ENCODE assay signal across 13 cellular contexts in genomic region chr9:106648799-106649198, GRCh38.
A peak's percentile ranks its signal among the peaks of the same experiment; 100 is the strongest.
DNase-seq lines count a peak whose midpoint lies in the region; ATAC-seq, FAIRE-seq and TF ChIP-seq lines count a peak whose summit lies in the region.
"Had no signal": no experiment of that assay in that cellular context is flagged by ENCODE, and none has a peak within 500 bp of the region (broad histone marks: within the 10 kb centered on the region; RNA-seq: fewer than 3 reads in every experiment).

No MANE protein-coding gene starts in this region.

- no peak overlapping the region for H3K9ac ChIP-seq in IMR-90 (ENCODE audit: low read depth, low read length)

- H4K5ac ChIP-seq in IMR-90 (ENCODE audit: low read depth, low read length) = no peak overlapping the region

- no peak overlapping the region for H3K23ac ChIP-seq in IMR-90 (ENCODE audit: low read depth, low read length)

- no peak overlapping the region for H2BK5ac ChIP-seq in IMR-90 (ENCODE audit: low read depth, low read length, poor library complexity, severe bottlenecking)

- no peak overlapping the region for H3K4me2 ChIP-seq in IMR-90 (ENCODE audit: low read depth, low read length)

- TF ChIP-seq POLR2A in IMR-90 (IDR thresholded peaks at IDR 0.05; ENCODE audit: low read depth, low read length) = no peak

- no CpG with 5 or more reads among the region's 2 CpGs for WGBS in IMR-90 (ENCODE audit: extremely low coverage in 2 of 2, insufficient read length in 1 of 2), 2 experiments

- no peaks in the 10 kb centered on the region for H4K20me1 ChIP-seq in IMR-90 (ENCODE audit: insufficient read depth, low read length)

- ATAC-seq in IMR-90 (ENCODE audit: low read depth) (no peak), left lung (peak; percentile 49), HG02610 (IDR thresholded peaks at IDR 0.05; ENCODE audit: unreplicated experiment) (no peak)
- ATAC-seq: stimulated activated naive CD8-positive, alpha-beta T cell treated with anti-CD3 and anti-CD28 coated beads, Interleukin-15, amount 100 ng/mL, for 72 hours had no signal

- peak; percentile 13 for DNase-seq in IMR-90
- peak; percentile 61 for DNase-seq in bronchial epithelial cell (ENCODE audit: low read depth)
- no peak for DNase-seq in left lung
- DNase-seq in coronary artery (ENCODE audit: low spot score) = no peak
- DNase-seq in A673 (ENCODE audit: low spot score) = no peak
- DNase-seq in activated gamma-delta T cell (lab: John Stamatoyannopoulos, UW) = no peak
- DNase-seq: activated CD4-positive, alpha-beta T cell treated with anti-CD3 and anti-CD28 coated beads for 48 hours; activated naive CD4-positive, alpha-beta T cell; NCI-H2029 treated with DMSO at 0.1 percent for 48 hours; SHP77 treated with DMSO at 0.1 percent for 48 hours; stimulated activated naive CD8-positive, alpha-beta T cell treated with anti-CD3 and anti-CD28 coated beads, Interleukin-15, amount 100 ng/mL, for 72 hours had no signal

- BruUV-seq in IMR-90 (replicated peaks; lab: Mats Ljungman, UMichigan) (no TSS peak), A673 (replicated peaks; lab: Mats Ljungman, UMichigan) (no TSS peak)

- no peak overlapping the region for H2AK5ac ChIP-seq in IMR-90 (ENCODE audit: low read depth, low read length)

- dilution Hi-C loops in IMR-90 (cut with HindIII; ENCODE audit: low sequenced_read_pairs, unreplicated experiment) = no loop called here

- TF ChIP-seq RAD21 in IMR-90 (IDR thresholded peaks at IDR 0.05; ENCODE audit: low read length) = peak; percentile 36

- H3K4me1 ChIP-seq in IMR-90 (ENCODE audit: control insufficient read depth, insufficient read depth, low read length) = no peaks in the 10 kb centered on the region
- H3K4me1 ChIP-seq in left lung = no peaks in the 10 kb centered on the region
- no peaks in the 10 kb centered on the region for H3K4me1 ChIP-seq in A673 (ENCODE audit: insufficient read depth, low read length, poor library complexity, severe bottlenecking)

- no peak overlapping the region for H4K91ac ChIP-seq in IMR-90 (ENCODE audit: insufficient read depth, low read depth, low read length)

- in situ Hi-C loops in IMR-90 (cut with MboI; ENCODE audit: low sequenced_read_pairs) = no loop called here

- no peaks in the 10 kb centered on the region for H3K36me3 ChIP-seq in IMR-90 (ENCODE audit: control insufficient read depth, insufficient read depth, low read length)
- H3K36me3 ChIP-seq in bronchial epithelial cell (ENCODE audit: control insufficient read depth, insufficient read depth, low read length) = no peaks in the 10 kb centered on the region
- no peaks in the 10 kb centered on the region for H3K36me3 ChIP-seq in left lung
- H3K36me3 ChIP-seq in A673 (ENCODE audit: insufficient read depth, low read length, poor library complexity, severe bottlenecking) = no peaks in the 10 kb centered on the region

- POLR2A ChIA-PET in IMR-90 (lab: Charles Lee; ENCODE audit: unreplicated experiment) (no interaction called here), A673 (lab: Charles Lee; ENCODE audit: low non-redundant PET) (no interaction called here)

- H3K9me1 ChIP-seq in IMR-90 (ENCODE audit: insufficient read depth, low read length) = no peaks in the 10 kb centered on the region

- peak; percentile 57 for TF ChIP-seq CTCF in C4-2B (conservative IDR thresholded peaks at IDR 0.05)
- peak; percentile 36 for TF ChIP-seq CTCF in IMR-90 (conservative IDR thresholded peaks at IDR 0.05; ENCODE audit: low read depth, low read length)
- peak; percentile 38 for TF ChIP-seq CTCF in bronchial epithelial cell (IDR thresholded peaks at IDR 0.05; ENCODE audit: insufficient read depth, low read length, severe bottlenecking)
- no peak for TF ChIP-seq CTCF in left lung (IDR thresholded peaks at IDR 0.05)
- no peak for TF ChIP-seq CTCF in coronary artery (IDR thresholded peaks at IDR 0.05)
- no peak for TF ChIP-seq CTCF in A673 (conservative IDR thresholded peaks at IDR 0.05; ENCODE audit: low read depth, low read length)

- CTCF ChIA-PET in IMR-90 (lab: Yijun Ruan, JAX) (interaction anchor here (0.6 kb wide), 1 partner anchor 594 kb away, joined by 3 read pairs; no protein-coding TSS in a partner anchor), A673 (lab: Charles Lee) (no interaction called here)

- H2BK20ac ChIP-seq in IMR-90 (ENCODE audit: low read depth, low read length) = no peak overlapping the region

- no peaks in the 10 kb centered on the region for H3K9me3 ChIP-seq in IMR-90 (ENCODE audit: control insufficient read depth, insufficient read depth, low read length)
- peaks cover 0 to 2% of the 10 kb centered on the region in 2 donors for H3K9me3 ChIP-seq in left lung
- H3K9me3 ChIP-seq in A673 (ENCODE audit: low read depth, low read length, poor library complexity, severe bottlenecking) = no peaks in the 10 kb centered on the region

- H3K79me1 ChIP-seq in IMR-90 (ENCODE audit: low read depth in 1 of 2, low read length in 2 of 2) = no peaks in the 10 kb centered on the region

- no peak overlapping the region for H3K4ac ChIP-seq in IMR-90 (ENCODE audit: low read depth, low read length)

- no peak overlapping the region for H2BK120ac ChIP-seq in IMR-90 (ENCODE audit: low read depth, low read length)

- H2AK9ac ChIP-seq in IMR-90 (replicated peaks; ENCODE audit: low read depth, low read length, poor library complexity) = no peak overlapping the region

- H3K14ac ChIP-seq in IMR-90 (replicated peaks; ENCODE audit: low read depth, low read length) = no peak overlapping the region

- intact Hi-C loops in IMR-90 (cut with micrococcal nuclease) = loop anchor here (2.0 to 5.0 kb wide), 2 partner anchors 214 to 1186 kb away; partner anchors contain the start of gene ZNF462
- intact Hi-C loops in left lung (cut with DNase I) = no loop called here
- intact Hi-C loops in A673 (cut with micrococcal nuclease; ENCODE audit: unreplicated experiment) = no loop called here

- no peak overlapping the region for H4K8ac ChIP-seq in IMR-90 (ENCODE audit: low read depth in 2 of 2, low read length in 2 of 2)

- no peak overlapping the region for H2AFZ ChIP-seq in IMR-90 (replicated peaks; ENCODE audit: low read length, poor library complexity)

- H3K27ac ChIP-seq in C4-2B (no peak overlapping the region), IMR-90 (ENCODE audit: insufficient read depth, low read length) (no peak overlapping the region), left lung (no peak overlapping the region), coronary artery (no peak overlapping the region), A673 (ENCODE audit: low read depth, low read length, poor library complexity, severe bottlenecking) (no peak overlapping the region)

- no peak overlapping the region for H3K18ac ChIP-seq in IMR-90 (ENCODE audit: low read depth, low read length)

- no peak for FAIRE-seq in bronchial epithelial cell (lab: Jason Lieb, UNC)

- H3K56ac ChIP-seq in IMR-90 (ENCODE audit: extremely low read depth, insufficient read depth, low read length) = no peak overlapping the region

- H3K27me3 ChIP-seq in IMR-90 (ENCODE audit: control insufficient read depth, insufficient read depth, low read length) (no peaks in the 10 kb centered on the region), bronchial epithelial cell (ENCODE audit: control insufficient read depth, insufficient read depth, low read length) (no peaks in the 10 kb centered on the region), left lung (no peaks in the 10 kb centered on the region), A673 (replicated peaks; ENCODE audit: insufficient read depth, low read depth, low read length, poor library complexity) (no peaks in the 10 kb centered on the region)

- no peak overlapping the region for H3K4me3 ChIP-seq in IMR-90 (ENCODE audit: insufficient read depth, low read depth, low read length)
- H3K4me3 ChIP-seq in bronchial epithelial cell (ENCODE audit: low read depth, low read length) = no peak overlapping the region
- no peak overlapping the region for H3K4me3 ChIP-seq in left lung
- no peak overlapping the region for H3K4me3 ChIP-seq in coronary artery
- no peak overlapping the region for H3K4me3 ChIP-seq in A673 (ENCODE audit: low read depth, low read length, poor library complexity, severe bottlenecking)

- H2BK15ac ChIP-seq in IMR-90 (ENCODE audit: low read depth, low read length) = no peak overlapping the region

TF ChIP-seq in IMR-90, 13 proteins besides CTCF, POLR2A, EP300 and RAD21:
- TF ChIP-seq MXI1 (IDR thresholded peaks at IDR 0.05; ENCODE audit: borderline replicate concordance, low read depth, low read length) = no peak
- TF ChIP-seq ELK1 (IDR thresholded peaks at IDR 0.05; ENCODE audit: borderline replicate concordance, low read depth, low read length) = no peak
- TF ChIP-seq USF2 (IDR thresholded peaks at IDR 0.05; ENCODE audit: low read depth, low read length) = no peak
- TF ChIP-seq BHLHE40 (IDR thresholded peaks at IDR 0.05; ENCODE audit: low read depth, low read length) = no peak
- TF ChIP-seq RCOR1 (IDR thresholded peaks at IDR 0.05; ENCODE audit: insufficient replicate concordance, low read length) = no peak
- TF ChIP-seq NFE2L2 (IDR thresholded peaks at IDR 0.05; ENCODE audit: low read depth, low read length) = no peak
- 0 out of 2 replicates have a peak, but pooled peaks have one; percentile 15 for TF ChIP-seq SMC3 (IDR thresholded peaks at IDR 0.05; ENCODE audit: low read depth, low read length)

Comparison
In these comparisons a context has a peak if more than half of its experiments do, and no peak if none do; other contexts are left out.
1. CTCF ChIP-seq: peak in C4-2B (single experiment), IMR-90 (single experiment) and bronchial epithelial cell (single experiment); none in left lung (0 of 2), coronary artery (single experiment) and A673 (single experiment).
2. DNase-seq: peak in IMR-90 (single experiment) and bronchial epithelial cell (single experiment); none in left lung (0 of 2), coronary artery (single experiment), A673 (single experiment) and activated gamma-delta T cell (single experiment).